In genomic region chr11:121100943-121101342, GRCh38 we compare ENCODE assay signal across 24 cellular contexts.
"Had no signal": no experiment of that assay in that cellular context is flagged by ENCODE, and none has a peak within 500 bp of the region (broad histone marks: within the 10 kb centered on the region; RNA-seq: fewer than 3 reads in every experiment).

A gene with protein sequence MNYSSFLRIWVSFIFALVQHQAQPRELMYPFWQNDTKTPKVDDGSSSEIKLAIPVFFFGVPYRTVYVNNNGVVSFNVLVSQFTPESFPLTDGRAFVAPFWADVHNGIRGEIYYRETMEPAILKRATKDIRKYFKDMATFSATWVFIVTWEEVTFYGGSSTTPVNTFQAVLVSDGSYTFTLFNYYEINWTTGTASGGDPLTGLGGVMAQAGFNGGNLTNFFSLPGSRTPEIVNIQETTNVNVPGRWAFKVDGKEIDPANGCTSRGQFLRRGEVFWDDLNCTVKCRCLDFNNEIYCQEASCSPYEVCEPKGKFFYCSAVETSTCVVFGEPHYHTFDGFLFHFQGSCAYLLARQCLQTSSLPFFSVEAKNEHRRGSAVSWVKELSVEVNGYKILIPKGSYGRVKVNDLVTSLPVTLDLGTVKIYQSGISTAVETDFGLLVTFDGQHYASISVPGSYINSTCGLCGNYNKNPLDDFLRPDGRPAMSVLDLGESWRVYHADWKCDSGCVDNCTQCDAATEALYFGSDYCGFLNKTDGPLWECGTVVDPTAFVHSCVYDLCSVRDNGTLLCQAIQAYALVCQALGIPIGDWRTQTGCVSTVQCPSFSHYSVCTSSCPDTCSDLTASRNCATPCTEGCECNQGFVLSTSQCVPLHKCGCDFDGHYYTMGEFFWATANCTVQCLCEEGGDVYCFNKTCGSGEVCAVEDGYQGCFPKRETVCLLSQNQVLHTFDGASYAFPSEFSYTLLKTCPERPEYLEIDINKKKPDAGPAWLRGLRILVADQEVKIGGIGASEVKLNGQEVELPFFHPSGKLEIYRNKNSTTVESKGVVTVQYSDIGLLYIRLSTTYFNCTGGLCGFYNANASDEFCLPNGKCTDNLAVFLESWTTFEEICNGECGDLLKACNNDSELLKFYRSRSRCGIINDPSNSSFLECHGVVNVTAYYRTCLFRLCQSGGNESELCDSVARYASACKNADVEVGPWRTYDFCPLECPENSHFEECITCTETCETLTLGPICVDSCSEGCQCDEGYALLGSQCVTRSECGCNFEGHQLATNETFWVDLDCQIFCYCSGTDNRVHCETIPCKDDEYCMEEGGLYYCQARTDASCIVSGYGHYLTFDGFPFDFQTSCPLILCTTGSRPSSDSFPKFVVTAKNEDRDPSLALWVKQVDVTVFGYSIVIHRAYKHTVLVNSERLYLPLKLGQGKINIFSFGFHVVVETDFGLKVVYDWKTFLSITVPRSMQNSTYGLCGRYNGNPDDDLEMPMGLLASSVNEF (N-terminal part only) (plus strand): TSS chr11:121101243. CDS start chr11:121102666, 1,423 bp downstream.

- DNase-seq: dermis blood vessel endothelial cell; effector memory CD4-positive, alpha-beta T cell; foreskin keratinocyte; heart left ventricle; left ventricle myocardium superior; lower lobe of right lung; natural killer cell; stimulated activated CD4-positive, alpha-beta T cell treated with anti-CD3 and anti-CD28 coated beads, Interleukin-2, amount 100 ng/mL, for 24 hours; stimulated activated CD4-positive, alpha-beta T cell treated with anti-CD3 and anti-CD28 coated beads, Interleukin-4, amount 100 ng/mL, for 24 hours; stimulated activated naive CD4-positive, alpha-beta T cell treated with Interleukin-2 at 50 U/mL for 16 hours; stomach; thyroid gland; trophoblast cell had no signal

- H3K27ac ChIP-seq: coronary artery, esophagus muscularis mucosa, foreskin keratinocyte, gastroesophageal sphincter, heart left ventricle, hepatocyte, lower lobe of right lung, neutrophil, prostate gland, right atrium auricular region, stomach, thyroid gland had no signal

- H3K36me3 Mint-ChIP-seq: natural killer cell; stimulated activated effector memory CD8-positive, alpha-beta T cell treated with anti-CD3 and anti-CD28 coated beads, Interleukin-12 subunit alpha, Interleukin-12 subunit beta, amount 100 ng/mL, for 72 hours had no signal

- H3K4me1 ChIP-seq: foreskin keratinocyte, prostate gland, thyroid gland had no signal

- H3K4me3 Mint-ChIP-seq: natural killer cell; stimulated activated effector memory CD8-positive, alpha-beta T cell treated with anti-CD3 and anti-CD28 coated beads, Interleukin-12 subunit alpha, Interleukin-12 subunit beta, amount 100 ng/mL, for 72 hours had no signal

- H3K27ac Mint-ChIP-seq: natural killer cell; stimulated activated effector memory CD8-positive, alpha-beta T cell treated with anti-CD3 and anti-CD28 coated beads, Interleukin-12 subunit alpha, Interleukin-12 subunit beta, amount 100 ng/mL, for 72 hours had no signal

- ATAC-seq: foreskin keratinocyte; gastroesophageal sphincter; heart left ventricle; left ventricle myocardium superior; lower lobe of right lung; natural killer cell; sciatic nerve; stimulated activated effector memory CD8-positive, alpha-beta T cell treated with anti-CD3 and anti-CD28 coated beads, Interleukin-12 subunit alpha, Interleukin-12 subunit beta, amount 100 ng/mL, for 72 hours had no signal

- FAIRE-seq: endothelial cell of umbilical vein, keratinocyte had no signal

- H3K9me3 Mint-ChIP-seq: natural killer cell; stimulated activated effector memory CD8-positive, alpha-beta T cell treated with anti-CD3 and anti-CD28 coated beads, Interleukin-12 subunit alpha, Interleukin-12 subunit beta, amount 100 ng/mL, for 72 hours had no signal

- H3K36me3 ChIP-seq: esophagus muscularis mucosa, gastroesophageal sphincter, heart left ventricle, lower lobe of right lung, neutrophil, prostate gland, right atrium auricular region, stomach, thyroid gland had no signal

- H3K27me3 ChIP-seq: esophagus muscularis mucosa, gastroesophageal sphincter, heart left ventricle, right atrium auricular region, stomach, thyroid gland had no signal

- H3K4me2 ChIP-seq: hepatocyte had no signal

- H3K79me2 ChIP-seq: hepatocyte had no signal

- H3K9me3 ChIP-seq: esophagus muscularis mucosa, gastroesophageal sphincter, heart left ventricle, lower lobe of right lung, neutrophil, prostate gland, right atrium auricular region, stomach, thyroid gland had no signal

- H2AFZ ChIP-seq: hepatocyte had no signal

- H3K4me1 Mint-ChIP-seq: natural killer cell; stimulated activated effector memory CD8-positive, alpha-beta T cell treated with anti-CD3 and anti-CD28 coated beads, Interleukin-12 subunit alpha, Interleukin-12 subunit beta, amount 100 ng/mL, for 72 hours had no signal

- H3K4me3 ChIP-seq: coronary artery, esophagus muscularis mucosa, gastroesophageal sphincter, heart left ventricle, hepatocyte, lower lobe of right lung, prostate gland, right atrium auricular region, stomach, thyroid gland had no signal
